In genomic region chr1:58546520-58547308, GRCh38 we compare ENCODE assay signal across 8 cellular contexts. TPM values are rescaled to one million over a fixed set of nuclear protein-coding genes. Genes with fewer than 3 reads are reported as not detected.
A peak's percentile ranks its signal among the peaks of the same experiment; 100 is the strongest.
DNase-seq lines count a peak whose midpoint lies in the region; ATAC-seq, FAIRE-seq and TF ChIP-seq lines count a peak whose summit lies in the region.

Gene OMA1, minus strand, starts transcription at chr1:58546726. Its CDS starts 7,432 bp downstream, at chr1:58539294.

- TF ChIP-seq POLR2A in GM19193 (IDR thresholded peaks at IDR 0.05; ENCODE audit: extremely low read depth, insufficient read depth, insufficient read length): peak; percentile 92

- peak within 1 kb of the TSS; percentile 89 for H3K27ac ChIP-seq in layer of hippocampus (ENCODE audit: low read depth, low read length)

- peak within 1 kb of the TSS; percentile 74 for H3K4me3 ChIP-seq in BE2C (ENCODE audit: low read depth, low read length)

- no peaks in the 10 kb centered on the region for H3K36me3 ChIP-seq in BE2C

- H3K4me1 ChIP-seq in BE2C: no peaks in the 10 kb centered on the region

- H3K9me3 ChIP-seq in BE2C: no peaks in the 10 kb centered on the region

- peak; percentile 31 for FAIRE-seq in colon (lab: Jason Lieb, UNC)

- DNase-seq in BE2C (peak; percentile 93), NCI-H524 (lab: John Stamatoyannopoulos, UW) (peak; percentile 88 to 94)
- peak; percentile 97 for DNase-seq in activated CD4-positive, alpha-beta T cell treated with anti-CD3 and anti-CD28 coated beads for 4 hours
- peak; percentile 97 for DNase-seq in stimulated activated CD4-positive, alpha-beta T cell treated with anti-CD3 and anti-CD28 coated beads, Interleukin-1b, Interleukin-23, amount 100 ng/mL, for 48 hours

- TF ChIP-seq CTCF in BE2C (IDR thresholded peaks at IDR 0.05; ENCODE audit: low read depth, low read length): peak; percentile 74

- peak; percentile 94 for ATAC-seq in HG03442 (IDR thresholded peaks at IDR 0.05; ENCODE audit: unreplicated experiment)

- H3K27me3 ChIP-seq in BE2C (no peaks in the 10 kb centered on the region), layer of hippocampus (ENCODE audit: control insufficient read depth, insufficient read depth, low read length) (no peaks in the 10 kb centered on the region)

RNA-seq across cellular contexts. Expression of gene OMA1, which starts in this region (rescaled TPM):
- 7.5 TPM for polyA plus RNA-seq in BE2C (2012; ENCODE audit: insufficient read depth, insufficient read length, low read depth)

Comparison
In these comparisons a context has a peak if more than half of its experiments do, and no peak if none do; other contexts are left out.
1. Peak in every context shown above with its lines: DNase-seq, ATAC-seq, H3K4me3 ChIP-seq and H3K27ac ChIP-seq.